In genomic region chr12:98644433-98644711, GRCh38 we compare ENCODE assay signal across 7 cellular contexts. TPM values are rescaled to one million over a fixed set of nuclear protein-coding genes. Genes with fewer than 3 reads are reported as not detected.
DNase-seq lines count a peak whose midpoint lies in the region; ATAC-seq, FAIRE-seq and TF ChIP-seq lines count a peak whose summit lies in the region.

No MANE protein-coding gene starts in this region.

- no peaks in the 10 kb centered on the region for H3K9me1 ChIP-seq in keratinocyte (ENCODE audit: control insufficient read depth, extremely low read depth, insufficient read depth, low read length)

- peak; percentile 12 for ATAC-seq in GM21447 (IDR thresholded peaks at IDR 0.05; ENCODE audit: unreplicated experiment)

- H3K9me3 ChIP-seq in HUES48 (ENCODE audit: control insufficient read depth, insufficient read depth, low read length), result no peaks in the 10 kb centered on the region
- no peaks in the 10 kb centered on the region for H3K9me3 ChIP-seq in keratinocyte (ENCODE audit: control insufficient read depth, low read depth, low read length)
- H3K9me3 ChIP-seq in stomach smooth muscle (ENCODE audit: control insufficient read depth in 2 of 2, low read length in 2 of 2), result no peaks in the 10 kb centered on the region

- TF ChIP-seq CTCF in GM12872 (IDR thresholded peaks at IDR 0.05; ENCODE audit: insufficient read depth, low read depth, low read length), result 0 out of 3 replicates have a peak, but pooled peaks have one; percentile 22
- peak; percentile 6 to 23 (median 18) for TF ChIP-seq CTCF in keratinocyte (optimal IDR thresholded peaks at IDR 0.05 in 1 of 3, IDR thresholded peaks at IDR 0.05 in 1 of 3, conservative IDR thresholded peaks at IDR 0.05 in 1 of 3; ENCODE audit: extremely low read depth in 1 of 3, insufficient read depth in 2 of 3, low read length in 3 of 3)

- peak overlapping the region; percentile 97 for H3K27ac ChIP-seq in HUES48 (ENCODE audit: low read depth, low read length)
- H3K27ac ChIP-seq in adipose tissue (ENCODE audit: low read depth, low read length), result peak overlapping the region; percentile 0
- H3K27ac ChIP-seq in keratinocyte (ENCODE audit: control insufficient read depth, insufficient read depth, low read length), result peak overlapping the region; percentile 90
- peak overlapping the region; percentile 49 for H3K27ac ChIP-seq in stomach smooth muscle (ENCODE audit: low read length)

- no peaks in the 10 kb centered on the region for H4K20me1 ChIP-seq in keratinocyte (ENCODE audit: control insufficient read depth, extremely low read depth, insufficient read depth, low read length)

- FAIRE-seq in keratinocyte (lab: Jason Lieb, UNC), result no peak

- peaks cover 66% of the 10 kb centered on the region for H3K79me2 ChIP-seq in keratinocyte (ENCODE audit: control insufficient read depth, insufficient read depth, low read length)

- DNase-seq in keratinocyte (ENCODE audit: low read depth, low spot score) (no peak), pons (ENCODE audit: low spot score) (no peak)

- peak overlapping the region; percentile 49 for H3K4me2 ChIP-seq in keratinocyte (ENCODE audit: control insufficient read depth, extremely low read depth, insufficient read depth, low read depth, low read length)

- 0% methylated on average over 15 to 20 of the region's 20 CpGs for WGBS in adipose tissue, 3 donors

- H3K4me1 ChIP-seq in HUES48 (ENCODE audit: control insufficient read depth, insufficient read depth, low read length), result 0 out of 2 replicates have a peak, but pooled peaks cover 3% of the 10 kb centered on the region
- peaks cover 9% of the 10 kb centered on the region for H3K4me1 ChIP-seq in keratinocyte (ENCODE audit: control insufficient read depth, extremely low read depth, insufficient read depth, low read length)
- H3K4me1 ChIP-seq in stomach smooth muscle (ENCODE audit: control insufficient read depth, insufficient read depth, low read length), result peaks cover 9% of the 10 kb centered on the region

- H3K27me3 ChIP-seq in HUES48 (ENCODE audit: control insufficient read depth, insufficient read depth, low read length) (no peaks in the 10 kb centered on the region), keratinocyte (ENCODE audit: control insufficient read depth, extremely low read depth, insufficient read depth, low read length) (no peaks in the 10 kb centered on the region), stomach smooth muscle (ENCODE audit: control insufficient read depth in 1 of 2, insufficient read depth in 2 of 2, low read length in 2 of 2) (no peaks in the 10 kb centered on the region)

- peak overlapping the region; percentile 61 for H2AFZ ChIP-seq in keratinocyte (ENCODE audit: control insufficient read depth, low read length)

- H3K36me3 ChIP-seq in HUES48 (ENCODE audit: control insufficient read depth, insufficient read depth, low read length) (peaks cover 11% of the 10 kb centered on the region), keratinocyte (ENCODE audit: control insufficient read depth in 2 of 2, extremely low read depth in 1 of 2, insufficient read depth in 2 of 2, low read length in 2 of 2) (peaks cover 0 to 1% of the 10 kb centered on the region in 2 experiments), stomach smooth muscle (ENCODE audit: control insufficient read depth in 2 of 2, insufficient read depth in 2 of 2, low read length in 2 of 2) (peaks cover 2 to 4% of the 10 kb centered on the region in 2 donors)

- H3K4me3 ChIP-seq in HUES48 (ENCODE audit: low read depth, low read length) (peak overlapping the region; percentile 96), keratinocyte (ENCODE audit: control insufficient read depth in 2 of 3, extremely low read depth in 1 of 3, insufficient read depth in 2 of 3, low read depth in 1 of 3, low read length in 3 of 3) (peak overlapping the region; percentile 71 to 98 (median 87)), stomach smooth muscle (ENCODE audit: low read length in 2 of 2) (peak overlapping the region; percentile 85 to 96)

- peak overlapping the region; percentile 29 for H3K9ac ChIP-seq in HUES48 (ENCODE audit: low read depth, low read length)
- peak overlapping the region; percentile 89 for H3K9ac ChIP-seq in keratinocyte (ENCODE audit: control insufficient read depth, extremely low read depth, insufficient read depth, low read length)
- H3K9ac ChIP-seq in stomach smooth muscle (ENCODE audit: low read length in 2 of 2), result peak overlapping the region; percentile 66 to 78

- dilution Hi-C loops in keratinocyte (cut with MboI; ENCODE audit: extremely low pct_ligation_motif_present, low sequenced_read_pairs), result no loop called here

RNA-seq across cellular contexts. Expression of gene IKBIP, which starts 0.2 kb away (rescaled TPM):
- polyA plus RNA-seq in adipose tissue, result 10 to 100 TPM in 2 of 3 donors, 1 to 10 TPM in 1; 3.4 to 19.6 (median 11.8) TPM
- polyA plus RNA-seq in keratinocyte, result 16.6 to 33.9 TPM (median 27.2 TPM) in 3 replicates
- 25.6 TPM for polyA plus RNA-seq in keratinocyte (2011; ENCODE audit: low read depth)
- 18.8 and 28.9 TPM in 2 replicates for polyA plus RNA-seq in keratinocyte (2011; cell fraction: cytosol; rRNA removed)
- 29.3 and 43.2 TPM in 2 replicates for polyA plus RNA-seq in keratinocyte (2011; cell fraction: nucleus; rRNA removed)
- polyA plus RNA-seq in keratinocyte (2012; ENCODE audit: low replicate concordance), result 8.1 and 37.4 TPM in 2 replicates
- polyA minus RNA-seq in keratinocyte, result 1.6 to 9.9 TPM (median 3.6 TPM) in 3 replicates
- 14.8 TPM for polyA minus RNA-seq in keratinocyte (2011; cell fraction: cytosol; rRNA and poly(A)+ RNA removed)
- polyA minus RNA-seq in keratinocyte (2011; cell fraction: nucleus; rRNA and poly(A)+ RNA removed), result 11.2 and 18.1 TPM in 2 replicates

RNA-seq across cellular contexts. Expression of gene APAF1, which starts 0.7 kb away (rescaled TPM):
- polyA plus RNA-seq in adipose tissue (10 to 100 TPM in 1 of 3 donors, 1 to 10 TPM in 2; 3.5 to 13.3 (median 3.7) TPM), keratinocyte (5.0 to 9.9 TPM (median 6.1 TPM) in 3 replicates)
- 4.4 TPM for polyA plus RNA-seq in keratinocyte (2011; ENCODE audit: low read depth)
- 3.2 and 5.4 TPM in 2 replicates for polyA plus RNA-seq in keratinocyte (2011; cell fraction: cytosol; rRNA removed)
- polyA plus RNA-seq in keratinocyte (2011; cell fraction: nucleus; rRNA removed), result 8.9 and 9.1 TPM in 2 replicates
- 2.2 and 6.6 TPM in 2 replicates for polyA plus RNA-seq in keratinocyte (2012; ENCODE audit: low replicate concordance)
- polyA minus RNA-seq in keratinocyte, result 3.0 to 20.2 TPM (median 8.0 TPM) in 3 replicates
- polyA minus RNA-seq in keratinocyte (2011; cell fraction: cytosol; rRNA and poly(A)+ RNA removed), result 17.5 TPM
- polyA minus RNA-seq in keratinocyte (2011; cell fraction: nucleus; rRNA and poly(A)+ RNA removed), result 13.1 and 23.1 TPM in 2 replicates

RNA-seq across cellular contexts. Expression of gene SLC25A3, which starts 50.9 kb away (rescaled TPM):
- polyA plus RNA-seq in adipose tissue (100 to 1,000 TPM; 318 to 478 (median 425) TPM), keratinocyte (289 to 802 TPM (median 389 TPM) in 3 replicates)
- 206 TPM for polyA plus RNA-seq in keratinocyte (2011; ENCODE audit: low read depth)
- polyA plus RNA-seq in keratinocyte (2011; cell fraction: cytosol; rRNA removed), result 695 and 997 TPM in 2 replicates
- 442 and 563 TPM in 2 replicates for polyA plus RNA-seq in keratinocyte (2011; cell fraction: nucleus; rRNA removed)
- 419 and 507 TPM in 2 replicates for polyA plus RNA-seq in keratinocyte (2012; ENCODE audit: low replicate concordance)
- polyA minus RNA-seq in keratinocyte, result 177 to 463 TPM (median 320 TPM) in 3 replicates
- 633 TPM for polyA minus RNA-seq in keratinocyte (2011; cell fraction: cytosol; rRNA and poly(A)+ RNA removed)
- 238 and 245 TPM in 2 replicates for polyA minus RNA-seq in keratinocyte (2011; cell fraction: nucleus; rRNA and poly(A)+ RNA removed)

Comparison
In these comparisons a context has a peak if more than half of its experiments do, and no peak if none do; other contexts are left out.
1. H3K27ac ChIP-seq: peak in every context shown above with its lines; median percentile 97 in HUES48; 90 in keratinocyte; 49 in stomach smooth muscle; 0 in adipose tissue.
2. H3K9ac ChIP-seq: peak in every context shown above with its lines; median percentile 89 in keratinocyte; 72 in stomach smooth muscle; 29 in HUES48.